1 cellular context compared by ENCODE assay signal in genomic region chr6:29564875-29565274, GRCh38.
TF ChIP-seq lines count a peak whose summit lies in the region.

No MANE protein-coding gene starts in this region.

TF ChIP-seq in H1, 55 proteins besides CTCF, POLR2A, EP300 and RAD21 (continued from another document):
- TF ChIP-seq RBBP5 (IDR thresholded peaks at IDR 0.05; ENCODE audit: borderline replicate concordance, low read depth, low read length) (no peak), CHD1 (IDR thresholded peaks at IDR 0.05; ENCODE audit: low read depth, low read length) (no peak), CHD7 (IDR thresholded peaks at IDR 0.05; ENCODE audit: insufficient replicate concordance, low read length) (no peak), CBX5 (IDR thresholded peaks at IDR 0.05; ENCODE audit: low read depth, low read length) (no peak), TEAD4 (IDR thresholded peaks at IDR 0.05; ENCODE audit: low read depth, low read length) (no peak), RFX5 (IDR thresholded peaks at IDR 0.05; ENCODE audit: borderline replicate concordance, low read depth, low read length) (peak; percentile 85), JUN (IDR thresholded peaks at IDR 0.05; ENCODE audit: low read depth, low read length) (no peak), PHF8 (conservative IDR thresholded peaks at IDR 0.05; ENCODE audit: low read depth, low read length) (no peak)
